In genomic region chr15:94098877-94099606, GRCh38 we compare ENCODE assay signal across 23 cellular contexts.
"Had no signal": no experiment of that assay in that cellular context is flagged by ENCODE, and none has a peak within 500 bp of the region (broad histone marks: within the 10 kb centered on the region; RNA-seq: fewer than 3 reads in every experiment).

No MANE protein-coding gene starts in this region.

- DNase-seq: activated CD4-positive, alpha-beta T cell treated with anti-CD3 and anti-CD28 coated beads for 4 hours; activated CD4-positive, alpha-beta T cell treated with anti-CD3 and anti-CD28 coated beads, Interleukin-2, amount 50 U/mL, for 48 hours; activated CD4-positive, CD25-positive, alpha-beta regulatory T cell; activated CD8-positive, alpha-beta memory T cell treated with anti-CD3 and anti-CD28 coated beads, Interleukin-2, amount 50 U/mL, for 48 hours; activated naive CD4-positive, alpha-beta T cell; activated T-cell treated with anti-CD3 and anti-CD28 coated beads, Interleukin-2, amount 50 U/mL, for 4 hours; adrenal gland; colonic mucosa; foreskin keratinocyte; glutamatergic neuron; immature natural killer cell; lower lobe of right lung; natural killer cell; stimulated activated CD4-positive, alpha-beta T cell treated with anti-CD3 and anti-CD28 coated beads, Interleukin-1b, Interleukin-23, amount 100 ng/mL, for 48 hours; stimulated activated naive CD8-positive, alpha-beta T cell treated with anti-CD3 and anti-CD28 coated beads, Interleukin-15, amount 100 ng/mL, for 72 hours; SW 1271; T-helper 17 cell; testis had no signal

- H3K4me2 ChIP-seq: hepatocyte had no signal

- H2AFZ ChIP-seq: hepatocyte had no signal

- H3K27ac ChIP-seq: adrenal gland, breast epithelium, colonic mucosa, epithelial cell of prostate, foreskin keratinocyte, lower lobe of right lung, testis had no signal

- H3K4me3 ChIP-seq: adrenal gland, breast epithelium, colonic mucosa, hepatocyte, lower lobe of right lung, testis had no signal

- ATAC-seq: activated T-cell treated with anti-CD3 and anti-CD28 coated beads, Interleukin-2, amount 50 U/mL, for 4 hours; foreskin keratinocyte; left lobe of liver; lower lobe of right lung; natural killer cell; stimulated activated effector memory CD8-positive, alpha-beta T cell treated with anti-CD3 and anti-CD28 coated beads, Interleukin-12 subunit alpha, Interleukin-12 subunit beta, amount 100 ng/mL, for 72 hours; stimulated activated naive CD8-positive, alpha-beta T cell treated with anti-CD3 and anti-CD28 coated beads, Interleukin-15, amount 100 ng/mL, for 72 hours; T-helper 17 cell had no signal

- H3K9me3 ChIP-seq: adrenal gland, breast epithelium, colonic mucosa, lower lobe of right lung, testis had no signal

- H3K27me3 ChIP-seq: adrenal gland, breast epithelium, colonic mucosa, foreskin keratinocyte, hepatocyte, testis had no signal

- H3K79me2 ChIP-seq: hepatocyte had no signal

- H3K36me3 ChIP-seq: adrenal gland, breast epithelium, colonic mucosa, lower lobe of right lung had no signal

- H3K4me1 ChIP-seq: adrenal gland, breast epithelium, colonic mucosa, foreskin keratinocyte, lower lobe of right lung, testis had no signal
